19 cellular contexts compared by ENCODE assay signal in genomic region chr1:65084068-65084467, GRCh38.
"Had no signal": no experiment of that assay in that cellular context is flagged by ENCODE, and none has a peak within 500 bp of the region (broad histone marks: within the 10 kb centered on the region; RNA-seq: fewer than 3 reads in every experiment).

No MANE protein-coding gene starts in this region.

- DNase-seq: activated CD4-positive, alpha-beta T cell treated with anti-CD3 and anti-CD28 coated beads, Interleukin-2, amount 50 U/mL, for 1 hour; activated naive CD4-positive, alpha-beta T cell; anterior cingulate cortex; brain microvascular endothelial cell; cortex of kidney; effector CD4-positive, alpha-beta T cell; esophagus squamous epithelium; hippocampal formation; kidney; left ventricle myocardium inferior; mucosa of descending colon; naive thymus-derived CD8-positive, alpha-beta T cell; retina; thyroid gland had no signal

- H3K4me3 ChIP-seq: esophagus squamous epithelium, left ventricle myocardium inferior, mucosa of descending colon, thyroid gland had no signal

- H3K27ac Mint-ChIP-seq: activated T-helper 1 cell treated with anti-CD3 and anti-CD28 coated beads, Interleukin-12 subunit alpha, Interleukin-12 subunit beta, Interleukin-2, Interleukin-4 antibody, amounts not matched to agents 30 ng/mL and 10 ng/mL and 1 ng/mL, durations not matched to agents 14 hours and 24 hours and 36 hours; memory B cell; naive thymus-derived CD8-positive, alpha-beta T cell; stimulated activated memory B cell treated with anti-CD40 and anti-IgM and Interleukin-4, amounts not matched to agents 10 μg/mL and 1 μg/mL and 100 μg/mL, for 72 hours had no signal

- H3K4me1 Mint-ChIP-seq: central memory CD8-positive, alpha-beta T cell; memory B cell; naive thymus-derived CD8-positive, alpha-beta T cell; stimulated activated memory B cell treated with anti-CD40 and anti-IgM and Interleukin-4, amounts not matched to agents 10 μg/mL and 1 μg/mL and 100 μg/mL, for 72 hours had no signal

- H3K4me3 Mint-ChIP-seq: activated T-helper 1 cell treated with anti-CD3 and anti-CD28 coated beads, Interleukin-12 subunit alpha, Interleukin-12 subunit beta, Interleukin-2, Interleukin-4 antibody, amounts not matched to agents 30 ng/mL and 10 ng/mL and 1 ng/mL, durations not matched to agents 14 hours and 24 hours and 36 hours; central memory CD8-positive, alpha-beta T cell; memory B cell; naive thymus-derived CD8-positive, alpha-beta T cell; stimulated activated memory B cell treated with anti-CD40 and anti-IgM and Interleukin-4, amounts not matched to agents 10 μg/mL and 1 μg/mL and 100 μg/mL, for 72 hours had no signal

- H3K36me3 ChIP-seq: brain microvascular endothelial cell, esophagus squamous epithelium, left ventricle myocardium inferior, neutrophil, thyroid gland had no signal

- H3K9me3 Mint-ChIP-seq: central memory CD8-positive, alpha-beta T cell had no signal

- H3K9me3 ChIP-seq: esophagus squamous epithelium, left ventricle myocardium inferior, mucosa of descending colon, neutrophil, thyroid gland had no signal

- H3K4me1 ChIP-seq: esophagus squamous epithelium, left ventricle myocardium inferior, thyroid gland had no signal

- H3K27me3 ChIP-seq: brain microvascular endothelial cell, esophagus squamous epithelium, neutrophil, thyroid gland had no signal
